12 cellular contexts compared by ENCODE assay signal in the genomic region with DNA sequence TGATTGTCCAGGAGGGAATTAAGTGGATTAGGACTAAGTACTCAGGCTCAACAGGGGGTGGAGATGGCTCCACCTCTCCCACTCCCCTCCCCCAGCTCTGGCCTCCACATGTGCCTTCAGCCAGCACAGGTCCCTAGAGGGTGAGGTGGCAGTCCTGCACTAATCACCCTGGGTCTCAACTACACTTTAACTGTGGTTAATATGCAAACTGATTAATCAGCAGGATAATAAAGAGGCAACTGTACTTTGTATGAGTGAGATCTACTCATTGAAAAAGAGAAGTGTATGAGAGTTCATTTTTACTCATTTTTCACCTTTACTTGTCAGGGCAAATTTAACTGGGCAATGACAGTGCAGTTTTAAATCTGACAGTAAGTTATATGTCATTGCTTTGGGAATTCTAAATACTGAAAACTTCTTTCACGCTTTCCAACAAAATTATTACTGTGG.
DNase-seq lines count a peak whose midpoint lies in the region; ATAC-seq and TF ChIP-seq lines count a peak whose summit lies in the region.
"Had no signal": no experiment of that assay in that cellular context is flagged by ENCODE, and none has a peak within 500 bp of the region (broad histone marks: within the 10 kb centered on the region; RNA-seq: fewer than 3 reads in every experiment).

No MANE protein-coding gene starts in this region.

- peak overlapping the region; percentile 29 for H3K27ac ChIP-seq in OCI-LY1 (ENCODE audit: low read depth, low read length, poor library complexity, severe bottlenecking)
- H3K27ac ChIP-seq in lung (ENCODE audit: low read depth in 1 of 2, low read length in 1 of 2): no peak overlapping the region
- H3K27ac ChIP-seq: sigmoid colon had no signal

- CTCF ChIA-PET in activated CD8-positive, alpha-beta memory T cell treated with anti-CD3 and anti-CD28 coated beads, Interleukin-2, amount 10 ng/mL, durations not matched to agents 7 days and 5 days (lab: Charles Lee): no interaction called here

- no peaks in the 10 kb centered on the region for H3F3A ChIP-seq in OCI-LY1 (ENCODE audit: insufficient read depth, low read length)

- H3K9me3 ChIP-seq in OCI-LY1 (ENCODE audit: low read length): no peaks in the 10 kb centered on the region
- H3K9me3 ChIP-seq in lung (ENCODE audit: control insufficient read depth in 2 of 2, insufficient read depth in 1 of 2, low read length in 1 of 2): no peaks in the 10 kb centered on the region
- H3K9me3 ChIP-seq: sigmoid colon had no signal

- H3K79me2 ChIP-seq in OCI-LY1 (ENCODE audit: insufficient read depth, low read length): no peaks in the 10 kb centered on the region

- H3K4me3 Mint-ChIP-seq in activated CD8-positive, alpha-beta memory T cell treated with anti-CD3 and anti-CD28 coated beads, Interleukin-2, amount 10 ng/mL, durations not matched to agents 7 days and 5 days: no peak overlapping the region
- no peak overlapping the region for H3K4me3 Mint-ChIP-seq in activated T-helper 17 cell treated with anti-CD3 and anti-CD28 coated beads, Interleukin-2, amount 50 U/mL, for 72 hours
- H3K4me3 Mint-ChIP-seq: activated naive CD8-positive, alpha-beta T cell had no signal

- H3K36me3 ChIP-seq in OCI-LY1 (ENCODE audit: insufficient read depth, low read length) (peaks cover 10% of the 10 kb centered on the region; the same call in 1 of the 2 replicates), lung (ENCODE audit: control insufficient read depth in 2 of 2, insufficient read depth in 2 of 2, low read length in 2 of 2) (peaks cover 0 to 16% of the 10 kb centered on the region in 2 donors)
- H3K36me3 ChIP-seq: sigmoid colon had no signal

- H3K9ac ChIP-seq in OCI-LY1 (ENCODE audit: low read length): no peak overlapping the region

- H3K36me3 Mint-ChIP-seq in activated CD8-positive, alpha-beta memory T cell treated with anti-CD3 and anti-CD28 coated beads, Interleukin-2, amount 10 ng/mL, durations not matched to agents 7 days and 5 days: no peaks in the 10 kb centered on the region
- H3K36me3 Mint-ChIP-seq in activated T-helper 17 cell treated with anti-CD3 and anti-CD28 coated beads, Interleukin-2, amount 50 U/mL, for 72 hours (ENCODE audit: low read depth): peaks cover 38% of the 10 kb centered on the region
- H3K36me3 Mint-ChIP-seq: activated naive CD8-positive, alpha-beta T cell had no signal

- no peak overlapping the region for H3K4me3 ChIP-seq in OCI-LY1 (ENCODE audit: low read depth, low read length, poor library complexity, severe bottlenecking)
- H3K4me3 ChIP-seq in lung: no peak overlapping the region
- H3K4me3 ChIP-seq: sigmoid colon had no signal

- no peaks in the 10 kb centered on the region for H3K27me3 ChIP-seq in OCI-LY1 (ENCODE audit: insufficient read depth, low read length)
- H3K27me3 ChIP-seq in lung (ENCODE audit: control insufficient read depth, insufficient read depth): no peaks in the 10 kb centered on the region
- H3K27me3 ChIP-seq: sigmoid colon had no signal

- H3K9me2 ChIP-seq in OCI-LY1 (ENCODE audit: low read depth, low read length): no peaks in the 10 kb centered on the region

- no peaks in the 10 kb centered on the region for H4K20me1 ChIP-seq in OCI-LY1 (ENCODE audit: insufficient read depth, low read length)

- no peak overlapping the region for H3K27ac Mint-ChIP-seq in activated CD8-positive, alpha-beta memory T cell treated with anti-CD3 and anti-CD28 coated beads, Interleukin-2, amount 10 ng/mL, durations not matched to agents 7 days and 5 days
- no peak overlapping the region for H3K27ac Mint-ChIP-seq in activated T-helper 17 cell treated with anti-CD3 and anti-CD28 coated beads, Interleukin-2, amount 50 U/mL, for 72 hours
- H3K27ac Mint-ChIP-seq: activated naive CD8-positive, alpha-beta T cell had no signal

- no peak for DNase-seq in lung (ENCODE audit: low spot score)
- DNase-seq in activated CD8-positive, alpha-beta memory T cell treated with anti-CD3 and anti-CD28 coated beads, Interleukin-2, amount 10 ng/mL, durations not matched to agents 7 days and 5 days: no peak
- DNase-seq: left cardiac atrium, NCI-H446, sigmoid colon had no signal

- H3K4me1 ChIP-seq in OCI-LY1 (ENCODE audit: insufficient read depth, low read length, severe bottlenecking) (peaks cover 18% of the 10 kb centered on the region), lung (ENCODE audit: control insufficient read depth in 2 of 2, insufficient read depth in 2 of 2, low read length in 2 of 2) (peaks cover 0 to 5% of the 10 kb centered on the region in 2 donors)

- WGBS in lung, 2 donors: 53 to 89% methylated on average over 1 of the region's 1 CpG

- H2AFZ ChIP-seq in OCI-LY1 (ENCODE audit: low read length): no peak overlapping the region

- TF ChIP-seq CTCF in OCI-LY1 (IDR thresholded peaks at IDR 0.05; ENCODE audit: low read length) (no peak), lung (IDR thresholded peaks at IDR 0.05; ENCODE audit: control extremely low read depth, extremely low read depth) (no peak)

- no peaks in the 10 kb centered on the region for H3K9me3 Mint-ChIP-seq in activated CD8-positive, alpha-beta memory T cell treated with anti-CD3 and anti-CD28 coated beads, Interleukin-2, amount 10 ng/mL, durations not matched to agents 7 days and 5 days (ENCODE audit: low read depth)
- H3K9me3 Mint-ChIP-seq in activated T-helper 17 cell treated with anti-CD3 and anti-CD28 coated beads, Interleukin-2, amount 50 U/mL, for 72 hours: no peaks in the 10 kb centered on the region

- no peak overlapping the region; the same call in 1 of the 2 replicates for H3K4me2 ChIP-seq in OCI-LY1 (ENCODE audit: low read length)

- peak; percentile 86 for ATAC-seq in GM18511 (IDR thresholded peaks at IDR 0.05; ENCODE audit: unreplicated experiment)
- ATAC-seq in HG02610 (IDR thresholded peaks at IDR 0.05; ENCODE audit: unreplicated experiment): peak; percentile 59
- ATAC-seq in lung (ENCODE audit: insufficient read depth, low FRiP score): peak; percentile 23
- no peak for ATAC-seq in HG03025 (IDR thresholded peaks at IDR 0.05; ENCODE audit: low FRiP score, unreplicated experiment)
- ATAC-seq in activated CD8-positive, alpha-beta memory T cell treated with anti-CD3 and anti-CD28 coated beads, Interleukin-2, amount 10 ng/mL, durations not matched to agents 7 days and 5 days: no peak
- no peak for ATAC-seq in GM21717 (IDR thresholded peaks at IDR 0.05; ENCODE audit: unreplicated experiment)
- ATAC-seq in activated T-helper 17 cell treated with anti-CD3 and anti-CD28 coated beads, Interleukin-2, amount 50 U/mL, for 72 hours (replicated peaks): no peak

- H3K4me1 Mint-ChIP-seq in activated CD8-positive, alpha-beta memory T cell treated with anti-CD3 and anti-CD28 coated beads, Interleukin-2, amount 10 ng/mL, durations not matched to agents 7 days and 5 days: no peaks in the 10 kb centered on the region
- H3K4me1 Mint-ChIP-seq in activated T-helper 17 cell treated with anti-CD3 and anti-CD28 coated beads, Interleukin-2, amount 50 U/mL, for 72 hours: no peaks in the 10 kb centered on the region

- peaks cover 5% of the 10 kb centered on the region for H3K27me3 Mint-ChIP-seq in activated CD8-positive, alpha-beta memory T cell treated with anti-CD3 and anti-CD28 coated beads, Interleukin-2, amount 10 ng/mL, durations not matched to agents 7 days and 5 days
- no peaks in the 10 kb centered on the region for H3K27me3 Mint-ChIP-seq in activated T-helper 17 cell treated with anti-CD3 and anti-CD28 coated beads, Interleukin-2, amount 50 U/mL, for 72 hours

Comparison
In these comparisons a context has a peak if more than half of its experiments do, and no peak if none do; other contexts are left out.
1. ATAC-seq: peak in GM18511 (single experiment), HG02610 (single experiment) and lung (single experiment); none in HG03025 (single experiment), activated CD8-positive, alpha-beta memory T cell treated with anti-CD3 and anti-CD28 coated beads, Interleukin-2, amount 10 ng/mL, durations not matched to agents 7 days and 5 days (single experiment), GM21717 (single experiment) and activated T-helper 17 cell treated with anti-CD3 and anti-CD28 coated beads, Interleukin-2, amount 50 U/mL, for 72 hours (single experiment).